In the genomic region with DNA sequence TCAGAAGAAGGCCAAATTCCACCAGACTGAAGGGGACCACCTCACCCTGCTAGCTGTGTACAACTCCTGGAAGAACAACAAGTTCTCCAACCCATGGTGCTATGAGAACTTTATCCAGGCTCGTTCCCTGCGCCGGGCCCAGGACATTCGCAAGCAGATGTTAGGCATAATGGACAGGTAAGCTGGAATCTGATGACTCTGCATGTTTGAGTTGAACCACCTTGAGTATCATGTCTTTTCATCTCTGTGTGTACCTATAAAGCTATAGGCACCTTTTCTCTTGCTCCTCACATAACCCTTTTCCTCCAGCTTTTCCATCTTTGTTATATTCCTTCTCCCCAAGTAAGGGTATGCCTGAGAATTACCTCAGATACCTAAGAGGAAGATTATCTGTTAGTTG, we compare ENCODE assay signal across 21 cellular contexts. TPM values are rescaled to one million over a fixed set of nuclear protein-coding genes. Genes with fewer than 3 reads are reported as not detected.
"Had no signal": no experiment of that assay in that cellular context is flagged by ENCODE, and none has a peak within 500 bp of the region (broad histone marks: within the 10 kb centered on the region; RNA-seq: fewer than 3 reads in every experiment).

No MANE protein-coding gene starts in this region.

- H3K27ac Mint-ChIP-seq: dendritic cell treated with granulocyte-macrophage colony-stimulating factor and Interleukin-4, amounts not matched to agents 40 ng/mL and 50 ng/mL, for 4 days; immature natural killer cell; natural killer cell; stimulated activated naive B cell treated with anti-CD40 and anti-IgM and Interleukin-4, amounts not matched to agents 10 μg/mL and 1 μg/mL and 100 μg/mL, for 72 hours; stimulated activated naive CD8-positive, alpha-beta T cell treated with anti-CD3 and anti-CD28 coated beads, Interleukin-15, amount 100 ng/mL, for 72 hours had no signal

- H3K36me3 ChIP-seq: ovary, uterus had no signal

- H3K4me3 Mint-ChIP-seq: dendritic cell treated with granulocyte-macrophage colony-stimulating factor and Interleukin-4, amounts not matched to agents 40 ng/mL and 50 ng/mL, for 4 days; immature natural killer cell; natural killer cell; stimulated activated naive B cell treated with anti-CD40 and anti-IgM and Interleukin-4, amounts not matched to agents 10 μg/mL and 1 μg/mL and 100 μg/mL, for 72 hours; stimulated activated naive CD8-positive, alpha-beta T cell treated with anti-CD3 and anti-CD28 coated beads, Interleukin-15, amount 100 ng/mL, for 72 hours had no signal

- H3K4me1 ChIP-seq: lower lobe of right lung, psoas muscle, spleen, suprapubic skin, transverse colon, upper lobe of right lung, uterus had no signal

- H3K4me3 ChIP-seq: lower lobe of right lung, ovary, psoas muscle, skin epidermis, spleen, suprapubic skin, transverse colon, upper lobe of right lung, uterus had no signal

- H3K4me1 Mint-ChIP-seq: immature natural killer cell had no signal

- H3K27me3 ChIP-seq: ovary, spleen, suprapubic skin, transverse colon, upper lobe of right lung, uterus had no signal

- H3K27ac ChIP-seq: lower lobe of right lung, ovary, psoas muscle, skin epidermis, spleen, suprapubic skin, transverse colon, upper lobe of right lung, uterus had no signal

- ATAC-seq: lower lobe of right lung; natural killer cell; stimulated activated naive B cell treated with anti-CD40 and anti-IgM and Interleukin-4, amounts not matched to agents 10 μg/mL and 1 μg/mL and 100 μg/mL, for 72 hours; stimulated activated naive CD8-positive, alpha-beta T cell treated with anti-CD3 and anti-CD28 coated beads, Interleukin-15, amount 100 ng/mL, for 72 hours had no signal

- H3K9me3 Mint-ChIP-seq: dendritic cell treated with granulocyte-macrophage colony-stimulating factor and Interleukin-4, amounts not matched to agents 40 ng/mL and 50 ng/mL, for 4 days; immature natural killer cell; natural killer cell; stimulated activated naive B cell treated with anti-CD40 and anti-IgM and Interleukin-4, amounts not matched to agents 10 μg/mL and 1 μg/mL and 100 μg/mL, for 72 hours; stimulated activated naive CD8-positive, alpha-beta T cell treated with anti-CD3 and anti-CD28 coated beads, Interleukin-15, amount 100 ng/mL, for 72 hours had no signal

- H3K9me3 ChIP-seq: lower lobe of right lung, ovary, psoas muscle, spleen, suprapubic skin, transverse colon, upper lobe of right lung, uterus had no signal

- DNase-seq: effector CD8-positive, alpha-beta T cell; immature natural killer cell; left ventricle myocardium superior; lower lobe of right lung; natural killer cell; occipital lobe; ovary; posterior cingulate gyrus; psoas muscle; right cardiac atrium; stimulated activated CD4-positive, alpha-beta T cell treated with anti-CD3 and anti-CD28 coated beads, Interleukin-4, amount 100 ng/mL, for 4 hours; stimulated activated naive B cell treated with anti-CD40 and anti-IgM and Interleukin-4, amounts not matched to agents 10 μg/mL and 1 μg/mL and 100 μg/mL, for 72 hours; stimulated activated naive CD8-positive, alpha-beta T cell treated with anti-CD3 and anti-CD28 coated beads, Interleukin-15, amount 100 ng/mL, for 72 hours; transverse colon; upper lobe of right lung; uterus had no signal

- H3K27me3 Mint-ChIP-seq: dendritic cell treated with granulocyte-macrophage colony-stimulating factor and Interleukin-4, amounts not matched to agents 40 ng/mL and 50 ng/mL, for 4 days; stimulated activated naive B cell treated with anti-CD40 and anti-IgM and Interleukin-4, amounts not matched to agents 10 μg/mL and 1 μg/mL and 100 μg/mL, for 72 hours; stimulated activated naive CD8-positive, alpha-beta T cell treated with anti-CD3 and anti-CD28 coated beads, Interleukin-15, amount 100 ng/mL, for 72 hours had no signal

RNA-seq across cellular contexts. Expression of gene ETV4, which starts 24.8 kb away (rescaled TPM):
- total RNA-seq: mononuclear cell, natural killer cell had no signal
- polyA plus RNA-seq: immature natural killer cell had no signal
